Comparison of ENCODE assay signal across 2 cellular contexts in the genomic region with DNA sequence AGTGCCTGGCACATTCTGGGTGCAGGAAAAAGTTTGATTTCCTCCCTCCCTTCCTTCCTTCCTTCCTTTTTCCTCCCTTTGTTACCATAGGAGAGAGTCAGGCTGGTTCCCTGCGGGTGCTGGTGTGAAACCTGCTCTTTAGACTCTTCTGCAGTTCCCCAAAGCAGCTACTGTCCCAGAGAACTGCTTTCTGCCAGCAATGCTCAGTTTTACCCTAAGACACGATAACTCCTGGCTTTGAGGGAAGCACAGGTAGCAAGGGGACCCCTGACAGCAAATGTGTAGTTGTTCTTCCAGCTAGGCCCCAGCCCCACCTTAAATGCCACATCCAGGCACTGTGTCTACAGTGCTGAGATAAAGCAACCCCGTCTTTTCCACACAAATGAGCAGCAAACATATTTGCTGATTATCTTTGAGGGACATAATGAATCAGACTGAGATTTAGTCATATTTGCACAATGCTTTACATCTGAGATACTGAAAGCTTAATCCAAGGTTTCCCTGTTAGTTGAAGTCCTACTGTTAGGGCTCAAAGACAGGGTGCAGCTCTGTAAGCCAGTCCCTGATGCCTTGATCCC.
TF ChIP-seq lines count a peak whose summit lies in the region.

No MANE protein-coding gene starts in this region.

TF ChIP-seq in SK-N-SH treated with all-trans-retinoic acid at 6 μM for 48 hours, 23 proteins besides CTCF, POLR2A, EP300 and RAD21 (continued from another document):
- TF ChIP-seq, protein P1, sequence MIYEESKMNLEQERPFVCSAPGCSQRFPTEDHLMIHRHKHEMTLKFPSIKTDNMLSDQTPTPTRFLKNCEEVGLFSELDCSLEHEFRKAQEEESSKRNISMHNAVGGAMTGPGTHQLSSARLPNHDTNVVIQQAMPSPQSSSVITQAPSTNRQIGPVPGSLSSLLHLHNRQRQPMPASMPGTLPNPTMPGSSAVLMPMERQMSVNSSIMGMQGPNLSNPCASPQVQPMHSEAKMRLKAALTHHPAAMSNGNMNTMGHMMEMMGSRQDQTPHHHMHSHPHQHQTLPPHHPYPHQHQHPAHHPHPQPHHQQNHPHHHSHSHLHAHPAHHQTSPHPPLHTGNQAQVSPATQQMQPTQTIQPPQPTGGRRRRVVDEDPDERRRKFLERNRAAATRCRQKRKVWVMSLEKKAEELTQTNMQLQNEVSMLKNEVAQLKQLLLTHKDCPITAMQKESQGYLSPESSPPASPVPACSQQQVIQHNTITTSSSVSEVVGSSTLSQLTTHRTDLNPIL (CRISPR knock-in tag; IDR thresholded peaks at IDR 0.05; ENCODE audit: low read depth): no peak
- TF ChIP-seq OSR1 (CRISPR knock-in tag; IDR thresholded peaks at IDR 0.05): no peak
- TF ChIP-seq ZFP30 (CRISPR knock-in tag; IDR thresholded peaks at IDR 0.05): no peak
- no peak for TF ChIP-seq ZNF565 (CRISPR knock-in tag; conservative IDR thresholded peaks at IDR 0.05; ENCODE audit: low read depth)
- TF ChIP-seq CSRNP3 (CRISPR knock-in tag; IDR thresholded peaks at IDR 0.05): no peak
- TF ChIP-seq TSHZ2 (CRISPR knock-in tag; IDR thresholded peaks at IDR 0.05): no peak
- TF ChIP-seq ESRRG (CRISPR knock-in tag; IDR thresholded peaks at IDR 0.05): no peak
- TF ChIP-seq ZNF70 (CRISPR knock-in tag; IDR thresholded peaks at IDR 0.05): no peak
- TF ChIP-seq TOX (CRISPR knock-in tag; IDR thresholded peaks at IDR 0.05; ENCODE audit: borderline replicate concordance): no peak

TF ChIP-seq in SK-N-SH, 30 proteins besides CTCF, POLR2A, EP300 and RAD21:
- no peak for TF ChIP-seq REST (IDR thresholded peaks at IDR 0.05; ENCODE audit: low read depth, low read length)
- TF ChIP-seq RXRA (IDR thresholded peaks at IDR 0.05; ENCODE audit: borderline replicate concordance, low read depth): no peak
- TF ChIP-seq FOXM1 (IDR thresholded peaks at IDR 0.05; ENCODE audit: low read depth): no peak
- no peak for TF ChIP-seq USF1 (IDR thresholded peaks at IDR 0.05; ENCODE audit: borderline replicate concordance, low read depth)
- TF ChIP-seq TCF12 (IDR thresholded peaks at IDR 0.05): no peak
- TF ChIP-seq FOXJ3 (CRISPR knock-in tag; IDR thresholded peaks at IDR 0.05): no peak
- TF ChIP-seq POLR2AphosphoS5 (IDR thresholded peaks at IDR 0.05; ENCODE audit: low read depth, low read length): no peak
- no peak for TF ChIP-seq TEAD4 (IDR thresholded peaks at IDR 0.05; ENCODE audit: borderline replicate concordance, insufficient read depth)
- TF ChIP-seq SIN3A (IDR thresholded peaks at IDR 0.05; ENCODE audit: borderline replicate concordance, low read depth, low read length): no peak
- TF ChIP-seq ZBTB33 (IDR thresholded peaks at IDR 0.05; ENCODE audit: borderline replicate concordance, low read depth): no peak
